ENCODE assay signal across 35 cellular contexts in genomic region chr9:31585158-31585557, GRCh38.
"Had no signal": no experiment of that assay in that cellular context is flagged by ENCODE, and none has a peak within 500 bp of the region (broad histone marks: within the 10 kb centered on the region; RNA-seq: fewer than 3 reads in every experiment).

No MANE protein-coding gene starts in this region.

- H3K27me3 ChIP-seq: MG63 had no signal

- DNase-seq: MG63, MM.1S, MV-4-11, NCI-H1048, NCI-H1092, NCI-H1092 treated with DMSO at 0.1 percent for 48 hours, NCI-H1105, NCI-H1105 treated with DMSO at 0.1 percent for 48 hours, NCI-H1417, NCI-H1417 treated with DMSO at 0.1 percent for 48 hours, NCI-H1436, NCI-H1436 treated with DMSO at 0.1 percent for 48 hours, NCI-H146, NCI-H1694, NCI-H1694 treated with DMSO at 0.1 percent for 48 hours, NCI-H187, NCI-H187 treated with DMSO at 0.1 percent for 48 hours, NCI-H1930, NCI-H2029, NCI-H2029 treated with DMSO at 0.1 percent for 48 hours, NCI-H2081, NCI-H2081 treated with DMSO at 0.1 percent for 48 hours, NCI-H2107, NCI-H2171, NCI-H2171 treated with DMSO at 0.1 percent for 48 hours, NCI-H2227 treated with DMSO at 0.1 percent for 48 hours, NCI-H226, NCI-H345, NCI-H446, NCI-H446 treated with DMSO at 0.1 percent for 48 hours, NCI-H510A, NCI-H510A treated with DMSO at 0.1 percent for 48 hours, NCI-H524, NCI-H524 treated with DMSO at 0.1 percent for 48 hours, NCI-H526 had no signal

- H3K9me3 ChIP-seq: MG63 had no signal

- H3K4me3 ChIP-seq: MG63 had no signal

- H3K36me3 ChIP-seq: MG63 had no signal
